16 cellular contexts compared by ENCODE assay signal in the genomic region with DNA sequence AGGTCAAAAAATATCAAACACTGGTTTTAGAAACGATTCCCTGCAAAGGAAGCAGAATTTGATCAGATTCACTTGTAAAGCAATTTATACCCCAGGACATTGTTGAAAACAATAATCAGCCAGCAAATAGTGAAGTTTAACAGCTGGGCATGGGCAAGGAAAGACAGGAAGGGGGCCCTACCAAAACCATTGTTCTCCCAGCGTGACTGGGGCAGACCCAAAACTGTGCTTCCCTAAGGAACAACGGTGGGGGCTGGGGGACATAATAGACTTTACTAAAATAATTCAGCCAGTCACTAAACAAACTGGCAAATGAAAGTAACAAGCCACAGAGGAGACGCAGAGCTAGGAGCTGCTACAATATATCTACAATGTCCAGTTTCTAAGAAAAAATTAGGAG.
"Had no signal": no experiment of that assay in that cellular context is flagged by ENCODE, and none has a peak within 500 bp of the region (broad histone marks: within the 10 kb centered on the region; RNA-seq: fewer than 3 reads in every experiment).

No MANE protein-coding gene starts in this region.

- H3K4me3 ChIP-seq: SJSA1, SK-N-MC had no signal

- DNase-seq: KBM-7, NCI-H1048, NCI-H1105, NCI-H1417, NCI-H1694 treated with DMSO at 0.1 percent for 48 hours, NCI-H1930, NCI-H2081, NCI-H2107, NCI-H524, NCI-H526 treated with DMSO at 0.1 percent for 48 hours, NCI-H774, Right ventricle myocardium superior, RPMI8226, SIG-M5 had no signal
